24 cellular contexts compared by ENCODE assay signal in genomic region chr4:137851435-137851834, GRCh38.
"Had no signal": no experiment of that assay in that cellular context is flagged by ENCODE, and none has a peak within 500 bp of the region (broad histone marks: within the 10 kb centered on the region; RNA-seq: fewer than 3 reads in every experiment).

No MANE protein-coding gene starts in this region.

- H3K27me3 ChIP-seq: SJSA1 had no signal

- H3K9ac ChIP-seq: KMS-11 had no signal

- H3K4me3 ChIP-seq: K562, SJSA1, SK-N-MC had no signal

- H3K9me3 ChIP-seq: SJSA1 had no signal

- H3K27ac ChIP-seq: KMS-11, SJSA1, SK-N-MC had no signal

- ATAC-seq: HepG2, K562 had no signal

- DNase-seq: Kasumi-1, MV-4-11, NCI-H1048, NCI-H1105, NCI-H1417, NCI-H1436 treated with DMSO at 0.1 percent for 48 hours, NCI-H1694, NCI-H187 treated with DMSO at 0.1 percent for 48 hours, NCI-H2029 treated with DMSO at 0.1 percent for 48 hours, NCI-H2171 treated with DMSO at 0.1 percent for 48 hours, NCI-H345, NCI-H446 treated with DMSO at 0.1 percent for 48 hours, NCI-H510A treated with DMSO at 0.1 percent for 48 hours, NCI-H526, NCI-H748 treated with DMSO at 0.1 percent for 48 hours, Right ventricle myocardium superior, RPMI8226, SIG-M5, SW 1271 had no signal

- H3K4me2 ChIP-seq: KMS-11 had no signal

- H3K36me3 ChIP-seq: SJSA1 had no signal

- H3K4me1 ChIP-seq: SJSA1 had no signal
